Comparison of ENCODE assay signal across 9 cellular contexts in genomic region chr11:1570896-1571759, GRCh38. TPM values are rescaled to one million over a fixed set of nuclear protein-coding genes. Genes with fewer than 3 reads are reported as not detected.
DNase-seq lines count a peak whose midpoint lies in the region; ATAC-seq lines count a peak whose summit lies in the region.
"Had no signal": no experiment of that assay in that cellular context is flagged by ENCODE, and none has a peak within 500 bp of the region (broad histone marks: within the 10 kb centered on the region; RNA-seq: fewer than 3 reads in every experiment).

No MANE protein-coding gene starts in this region.

- peak overlapping the region; percentile 32 to 65 for H3K9ac ChIP-seq in duodenal mucosa (ENCODE audit: low read depth in 1 of 2, low read length in 2 of 2)

- no peak overlapping the region for H3K27ac ChIP-seq in duodenal mucosa (ENCODE audit: low read depth, low read length)

- peak overlapping the region; percentile 58 for H3K4me3 ChIP-seq in MG63
- peak overlapping the region; percentile 60 for H3K4me3 ChIP-seq in duodenal mucosa (ENCODE audit: low read depth in 1 of 2, low read length in 2 of 2)

- POLR2A ChIA-PET in naive thymus-derived CD8-positive, alpha-beta T cell (lab: Charles Lee) = interaction anchor here (0.5 to 1.7 kb wide), 6 partner anchors 21 to 262 kb away, joined by 3 to 5 read pairs (median 3); no protein-coding TSS in a partner anchor

- H3K4me1 Mint-ChIP-seq in naive thymus-derived CD8-positive, alpha-beta T cell = peaks cover 13 to 34% (median 23%) of the 10 kb centered on the region in 4 donors

- DNase-seq in Ammon's horn (ENCODE audit: low spot score) (peak; percentile 43), MG63 (no peak), dermis blood vessel endothelial cell (no peak), occipital lobe (lab: John Stamatoyannopoulos, UW) (no peak), Kasumi-1 (lab: John Stamatoyannopoulos, UW) (no peak)
- DNase-seq in naive thymus-derived CD8-positive, alpha-beta T cell = peak in 7 of 10 donors; percentile 24 to 74 (median 55)

- H3K27me3 Mint-ChIP-seq in naive thymus-derived CD8-positive, alpha-beta T cell = peaks cover 0 to 4% (median 0%) of the 10 kb centered on the region in 5 donors

- ATAC-seq in naive thymus-derived CD8-positive, alpha-beta T cell = peak in 1 of 2 donors; percentile 10
- no peak for ATAC-seq in GM21515 (IDR thresholded peaks at IDR 0.05; ENCODE audit: unreplicated experiment)

- H3K4me3 Mint-ChIP-seq in naive thymus-derived CD8-positive, alpha-beta T cell = peak overlapping the region; percentile 56 to 93 (median 72)

- peaks cover 46 to 51% of the 10 kb centered on the region in 2 donors for H3K4me1 ChIP-seq in duodenal mucosa (ENCODE audit: control insufficient read depth in 1 of 2, insufficient read depth in 2 of 2, low read length in 2 of 2)

- H3K36me3 Mint-ChIP-seq in naive thymus-derived CD8-positive, alpha-beta T cell = peaks cover 0 to 1% (median 0%) of the 10 kb centered on the region in 3 donors

- H3K9me3 Mint-ChIP-seq in naive thymus-derived CD8-positive, alpha-beta T cell = no peaks in the 10 kb centered on the region

- H3K9me3 ChIP-seq in MG63 (no peaks in the 10 kb centered on the region), duodenal mucosa (ENCODE audit: control insufficient read depth in 1 of 2, low read length in 2 of 2) (no peaks in the 10 kb centered on the region)

- H3K27me3 ChIP-seq in MG63 (peaks cover 14% of the 10 kb centered on the region), duodenal mucosa (ENCODE audit: control insufficient read depth in 1 of 2, insufficient read depth in 2 of 2, low read length in 2 of 2) (peaks cover 0 to 2% of the 10 kb centered on the region in 2 donors)

- H3K36me3 ChIP-seq in MG63 (no peaks in the 10 kb centered on the region), duodenal mucosa (ENCODE audit: control insufficient read depth in 1 of 2, insufficient read depth in 2 of 2, low read length in 2 of 2) (no peaks in the 10 kb centered on the region)

- H3K27ac Mint-ChIP-seq in naive thymus-derived CD8-positive, alpha-beta T cell = peak overlapping the region in 9 of 10 donors; percentile 44 to 95 (median 89)

RNA-seq across cellular contexts. Expression of gene DUSP8, which starts 0.9 kb away (rescaled TPM):
- 1.1 and 4.5 TPM in 2 replicates for total RNA-seq in MG63 (2014; rRNA removed; shearing (Covaris generic); ENCODE audit: low replicate concordance)
- total RNA-seq in naive thymus-derived CD8-positive, alpha-beta T cell = 1 to 10 TPM; 3.1 to 5.1 TPM
- polyA plus RNA-seq in naive thymus-derived CD8-positive, alpha-beta T cell = under 1 TPM in 2 of 3 donors, not detected in 1; 0.17 to 0.39 TPM
- total RNA-seq in dermis blood vessel endothelial cell (0.37 and 1.2 TPM in 2 replicates), occipital lobe (5.6 TPM)

RNA-seq across cellular contexts. Expression of gene KRTAP5-1, which starts 14.0 kb away (rescaled TPM):
- total RNA-seq in MG63 (2014; rRNA removed; shearing (Covaris generic); ENCODE audit: low replicate concordance) = not detected in 2 replicates
- not detected for total RNA-seq in naive thymus-derived CD8-positive, alpha-beta T cell
- not detected for polyA plus RNA-seq in naive thymus-derived CD8-positive, alpha-beta T cell
- total RNA-seq in dermis blood vessel endothelial cell = not detected in 2 replicates
- total RNA-seq in occipital lobe = not detected
- total RNA-seq: dermis microvascular lymphatic vessel endothelial cell had no signal

RNA-seq across cellular contexts. Expression of gene KRTAP5-2, which starts 27.0 kb away (rescaled TPM):
- not detected in 2 replicates for total RNA-seq in MG63 (2014; rRNA removed; shearing (Covaris generic); ENCODE audit: low replicate concordance)
- not detected for total RNA-seq in naive thymus-derived CD8-positive, alpha-beta T cell
- polyA plus RNA-seq in naive thymus-derived CD8-positive, alpha-beta T cell = not detected
- total RNA-seq in dermis blood vessel endothelial cell (not detected in 2 replicates), occipital lobe (not detected)
- total RNA-seq: dermis microvascular lymphatic vessel endothelial cell had no signal

RNA-seq across cellular contexts. Expression of gene KRTAP5-3, which starts 37.1 kb away (rescaled TPM):
- not detected in 2 replicates for total RNA-seq in MG63 (2014; rRNA removed; shearing (Covaris generic); ENCODE audit: low replicate concordance)
- total RNA-seq in naive thymus-derived CD8-positive, alpha-beta T cell = not detected
- not detected for polyA plus RNA-seq in naive thymus-derived CD8-positive, alpha-beta T cell
- total RNA-seq in dermis blood vessel endothelial cell = not detected in 2 replicates
- not detected for total RNA-seq in occipital lobe
- total RNA-seq: dermis microvascular lymphatic vessel endothelial cell had no signal

RNA-seq across cellular contexts. Expression of gene KRTAP5-4, which starts 50.8 kb away (rescaled TPM):
- total RNA-seq in MG63 (2014; rRNA removed; shearing (Covaris generic); ENCODE audit: low replicate concordance) = not detected in 2 replicates
- total RNA-seq in naive thymus-derived CD8-positive, alpha-beta T cell = not detected
- polyA plus RNA-seq in naive thymus-derived CD8-positive, alpha-beta T cell = not detected
- total RNA-seq in dermis blood vessel endothelial cell = not detected in 2 replicates
- total RNA-seq in occipital lobe = not detected
- total RNA-seq: dermis microvascular lymphatic vessel endothelial cell had no signal

Comparison
In these comparisons a context has a peak if more than half of its experiments do, and no peak if none do; other contexts are left out.
1. DNase-seq: peak in Ammon's horn (single experiment) and naive thymus-derived CD8-positive, alpha-beta T cell (7 of 10); none in MG63 (single experiment), dermis blood vessel endothelial cell (single experiment), occipital lobe (single experiment) and Kasumi-1 (0 of 2).